ENCODE assay signal across 27 cellular contexts in genomic region chr16:31196324-31197088, GRCh38. TPM values are rescaled to one million over a fixed set of nuclear protein-coding genes. Genes with fewer than 3 reads are reported as not detected.
DNase-seq lines count a peak whose midpoint lies in the region; ATAC-seq, FAIRE-seq and TF ChIP-seq lines count a peak whose summit lies in the region.
"Had no signal": no experiment of that assay in that cellular context is flagged by ENCODE, and none has a peak within 500 bp of the region (broad histone marks: within the 10 kb centered on the region; RNA-seq: fewer than 3 reads in every experiment).

No MANE protein-coding gene starts in this region.

- H3K4me2 ChIP-seq in K562 (ENCODE audit: insufficient read depth, low read length): no peak overlapping the region

- H3K27me3 Mint-ChIP-seq in activated T-cell treated with anti-CD3 and anti-CD28 coated beads, Interleukin-2, amount 50 U/mL, for 24 hours: no peaks in the 10 kb centered on the region
- peaks cover 44% of the 10 kb centered on the region for H3K27me3 Mint-ChIP-seq in neural crest cell (ENCODE audit: low read depth)

- H3K27ac Mint-ChIP-seq in activated T-cell treated with anti-CD3 and anti-CD28 coated beads, Interleukin-2, amount 50 U/mL, for 24 hours: peak overlapping the region; percentile 75
- H3K27ac Mint-ChIP-seq in neural crest cell (ENCODE audit: unreplicated experiment): no peak overlapping the region
- H3K27ac Mint-ChIP-seq: HFFc6, nephron had no signal

- peak; percentile 7 for ATAC-seq in K562
- ATAC-seq: heart left ventricle; stimulated activated naive CD8-positive, alpha-beta T cell treated with anti-CD3 and anti-CD28 coated beads, Interleukin-15, Interleukin-2, amounts not matched to agents 100 U/mL and 50 U/mL, for 24 hours; upper lobe of right lung had no signal

- 75% methylated on average over 17 of the region's 17 CpGs for WGBS in K562 (ENCODE audit: insufficient coverage, low coverage, missing lambda C conversion rate)

- H3K79me2 ChIP-seq in K562 (ENCODE audit: control insufficient read depth, insufficient read depth, low read length): peaks cover under 1% of the 10 kb centered on the region; the same call in 1 of the 3 replicates

- in situ Hi-C loops in K562 (cut with MboI): no loop called here

- H3K9me3 ChIP-seq in K562 (replicated peaks; ENCODE audit: control insufficient read depth, insufficient read depth, low read depth, low read length): no peaks in the 10 kb centered on the region
- H3K9me3 ChIP-seq: heart left ventricle, upper lobe of right lung had no signal

- no peak for TF ChIP-seq EP300 in K562 (IDR thresholded peaks at IDR 0.05; ENCODE audit: low read length)

- intact Hi-C loops in K562 (cut with micrococcal nuclease): no loop called here

- H3K27me3 ChIP-seq in K562 (ENCODE audit: control insufficient read depth in 2 of 2, insufficient read depth in 2 of 2, low read length in 2 of 2): no peaks in the 10 kb centered on the region
- H3K27me3 ChIP-seq: heart left ventricle, upper lobe of right lung had no signal

- H3K36me3 ChIP-seq in K562 (ENCODE audit: control insufficient read depth, insufficient read depth, low read length): peaks cover 55% of the 10 kb centered on the region

- peak overlapping the region; percentile 10; the same call in 1 of the 3 replicates for H3K27ac ChIP-seq in K562 (ENCODE audit: extremely low read depth, low read depth, low read length)
- H3K27ac ChIP-seq: heart left ventricle, upper lobe of right lung had no signal

- CTCF ChIA-PET in K562 (lab: Yijun Ruan, JAX; ENCODE audit: low intra/inter-chr PET ratio): no interaction called here

- no peaks in the 10 kb centered on the region for H3K9me3 Mint-ChIP-seq in activated T-cell treated with anti-CD3 and anti-CD28 coated beads, Interleukin-2, amount 50 U/mL, for 24 hours
- no peaks in the 10 kb centered on the region for H3K9me3 Mint-ChIP-seq in neural crest cell
- H3K9me3 Mint-ChIP-seq: CD4-positive, CD25-positive, alpha-beta regulatory T cell; HFFc6; nephron had no signal

- H3K36me3 Mint-ChIP-seq in activated T-cell treated with anti-CD3 and anti-CD28 coated beads, Interleukin-2, amount 50 U/mL, for 24 hours (ENCODE audit: low read depth): peaks cover 88% of the 10 kb centered on the region
- peaks cover 47% of the 10 kb centered on the region for H3K36me3 Mint-ChIP-seq in neural crest cell (ENCODE audit: low read depth)

- no peaks in the 10 kb centered on the region for H3K9me1 ChIP-seq in K562 (ENCODE audit: control insufficient read depth, insufficient read depth, low read length)

- H3K4me3 ChIP-seq in K562: no peak overlapping the region
- H3K4me3 ChIP-seq: heart left ventricle, upper lobe of right lung had no signal

- no peak for TF ChIP-seq CTCF in K562 (IDR thresholded peaks at IDR 0.05 in 2 of 3, conservative IDR thresholded peaks at IDR 0.05 in 1 of 3; ENCODE audit: insufficient read depth in 2 of 3, low read depth in 1 of 3, low read length in 3 of 3)
- TF ChIP-seq CTCF in neural crest cell (conservative IDR thresholded peaks at IDR 0.05): no peak

- H3K4me3 Mint-ChIP-seq in activated T-cell treated with anti-CD3 and anti-CD28 coated beads, Interleukin-2, amount 50 U/mL, for 24 hours: peak overlapping the region; percentile 4
- H3K4me3 Mint-ChIP-seq in neural crest cell: peak overlapping the region; percentile 72
- H3K4me3 Mint-ChIP-seq: HFFc6, nephron had no signal

- no peak overlapping the region for H3K9ac ChIP-seq in K562 (ENCODE audit: insufficient read depth in 1 of 2, low read depth in 2 of 2, low read length in 2 of 2)

- no peak for FAIRE-seq in K562 (lab: Jason Lieb, UNC)

- TF ChIP-seq POLR2A in K562 (conservative IDR thresholded peaks at IDR 0.05): peak; percentile 70

- peaks cover 23% of the 10 kb centered on the region for H4K20me1 ChIP-seq in K562 (replicated peaks; ENCODE audit: control insufficient read depth, insufficient read depth, low read length)

- no TSS peak for BruUV-seq in K562 (replicated peaks; lab: Mats Ljungman, UMichigan)

- peaks cover 67% of the 10 kb centered on the region for H3K4me1 Mint-ChIP-seq in activated T-cell treated with anti-CD3 and anti-CD28 coated beads, Interleukin-2, amount 50 U/mL, for 24 hours (ENCODE audit: low read depth)
- H3K4me1 Mint-ChIP-seq in neural crest cell: peaks cover 35% of the 10 kb centered on the region

- DNase-seq in activated T-cell treated with anti-CD3 and anti-CD28 coated beads, Interleukin-2, amount 50 U/mL, for 24 hours: no peak
- DNase-seq in activated T-cell treated with anti-CD3 and anti-CD28 coated beads, Interleukin-2, amount 50 U/mL, for 1 hour: no peak
- peak; percentile 26 for DNase-seq in MV-4-11 (lab: John Stamatoyannopoulos, UW)
- no peak for DNase-seq in K562 (ENCODE audit: extremely low read depth in 1 of 4, low spot score in 3 of 4)
- no peak for DNase-seq in neural crest cell (ENCODE audit: low read depth, low spot score)
- DNase-seq in NOMO-1 treated with dmso at 0.1 percent for 144 hours (lab: John Stamatoyannopoulos, UW; ENCODE audit: unreplicated experiment): no peak
- no peak for DNase-seq in Ammon's horn (ENCODE audit: low spot score)
- no peak for DNase-seq in activated CD4-positive, CD25-positive, alpha-beta regulatory T cell treated with anti-CD3 and anti-CD28 coated beads, Interleukin-2, amount 50 U/mL, for 72 hours
- DNase-seq: 8988T; activated CD4-positive, alpha-beta T cell treated with anti-CD3 and anti-CD28 coated beads for 1 hour; amniotic stem cell; CD4-positive, CD25-positive, alpha-beta regulatory T cell; cerebellar nuclear complex; heart left ventricle; HFFc6; mammary epithelial cell; NCI-H2081; NCI-H524 treated with DMSO at 0.1 percent for 48 hours; SHP77 treated with DMSO at 0.1 percent for 48 hours; stimulated activated CD4-positive, alpha-beta T cell treated with anti-CD3 and anti-CD28 coated beads, Interleukin-15, amount 100 ng/mL, for 24 hours; stimulated activated naive CD8-positive, alpha-beta T cell treated with anti-CD3 and anti-CD28 coated beads, Interleukin-15, Interleukin-2, amounts not matched to agents 100 U/mL and 50 U/mL, for 24 hours; upper lobe of right lung had no signal

- POLR2A ChIA-PET in K562 (lab: Yijun Ruan, JAX): interaction anchor here (0.6 to 8.2 kb wide), 7 partner anchors 11 to 257 kb away, joined by 3 to 63 read pairs (median 14); partner anchors contain the start of genes FUS, PYDC1 and TRIM72

- no peak for TF ChIP-seq RAD21 in K562 (CRISPR knock-in tag; conservative IDR thresholded peaks at IDR 0.05 in 1 of 2, IDR thresholded peaks at IDR 0.05 in 1 of 2)

- H2AFZ ChIP-seq in K562 (ENCODE audit: low read depth, low read length): no peak overlapping the region

- H3K4me1 ChIP-seq in K562 (replicated peaks in 1 of 2; ENCODE audit: control insufficient read depth in 2 of 2, insufficient read depth in 2 of 2, low read length in 2 of 2): peaks cover 10 to 18% of the 10 kb centered on the region in 2 experiments; a peak in 4 of 5 replicates

RNA-seq across cellular contexts. Expression of gene PYCARD, which starts 6.1 kb away (rescaled TPM):
- total RNA-seq in K562 (2011; cell fraction: chromatin; rRNA removed; ENCODE audit: low replicate concordance): 0.56 and 0.97 TPM in 2 replicates
- 2.9 and 3.0 TPM in 2 replicates for total RNA-seq in K562 (2011; cell fraction: nucleolus; rRNA removed)
- total RNA-seq in K562 (2011; cell fraction: nucleoplasm; rRNA removed): 1.1 and 1.4 TPM in 2 replicates
- total RNA-seq in K562 (2014; rRNA removed) (27.7 and 30.4 TPM in 2 replicates), K562 (2014; rRNA removed; fragmentation: Illumina TruSeq; extraction: Trizol) (3.6 and 4.5 TPM in 2 replicates), K562 (2015; rRNA removed; fragmentation: Illumina TruSeq; extraction: Trizol) (22.9 and 24.3 TPM in 2 replicates), K562 (2021) (15.4 and 16.5 TPM in 2 replicates), neural crest cell (1.7 and 3.3 TPM in 2 replicates)
- polyA plus RNA-seq in K562 (2011; rRNA removed) (4.1 and 33.8 TPM in 2 replicates), K562 (2014; fragmentation: Illumina TruSeq; extraction: Trizol) (6.0 and 6.8 TPM in 2 replicates), K562 (2014; fragmentation: Nextera tagmentation; extraction: Ambion mirVana) (1 to 10 TPM; 1.3 to 1.6 TPM), K562 (2014; rRNA removed) (25.6 and 28.4 TPM in 2 replicates)
- 21.4 and 58.6 TPM in 2 replicates for polyA plus RNA-seq in K562 (2011; cell fraction: cytosol; rRNA removed)
- 5.5 and 35.3 TPM in 2 replicates for polyA plus RNA-seq in K562 (2011; cell fraction: nucleus; rRNA removed)
- polyA plus RNA-seq in K562 (2012): 35.1 and 67.9 TPM in 2 replicates
- 1.2 and 5.5 TPM in 2 replicates for polyA minus RNA-seq in K562 (2011; rRNA and poly(A)+ RNA removed)
- polyA minus RNA-seq in K562 (2011; cell fraction: cytosol; rRNA and poly(A)+ RNA removed): 2.9 and 23.3 TPM in 2 replicates
- polyA minus RNA-seq in K562 (2011; cell fraction: nucleus; rRNA and poly(A)+ RNA removed): 1.3 and 10.3 TPM in 2 replicates

RNA-seq across cellular contexts. Expression of gene FUS, which starts 16.6 kb away (rescaled TPM):
- total RNA-seq in K562 (2011; cell fraction: chromatin; rRNA removed; ENCODE audit: low replicate concordance): 999 and 1,269 TPM in 2 replicates
- total RNA-seq in K562 (2011; cell fraction: nucleolus; rRNA removed): 423 and 458 TPM in 2 replicates
- 715 and 1,004 TPM in 2 replicates for total RNA-seq in K562 (2011; cell fraction: nucleoplasm; rRNA removed)
- total RNA-seq in K562 (2014; rRNA removed) (64.1 and 78.7 TPM in 2 replicates), K562 (2014; rRNA removed; fragmentation: Illumina TruSeq; extraction: Trizol) (74.7 and 94.2 TPM in 2 replicates), K562 (2015; rRNA removed; fragmentation: Illumina TruSeq; extraction: Trizol) (87.2 and 107 TPM in 2 replicates), K562 (2021) (492 and 570 TPM in 2 replicates), neural crest cell (970 and 984 TPM in 2 replicates)
- polyA plus RNA-seq in K562 (2011; rRNA removed) (205 and 240 TPM in 2 replicates), K562 (2014; fragmentation: Illumina TruSeq; extraction: Trizol) (370 and 458 TPM in 2 replicates), K562 (2014; fragmentation: Nextera tagmentation; extraction: Ambion mirVana) (10 to 100 TPM; 43.9 to 59.5 TPM), K562 (2014; rRNA removed) (501 and 575 TPM in 2 replicates)
- polyA plus RNA-seq in K562 (2011; cell fraction: cytosol; rRNA removed): 204 and 212 TPM in 2 replicates
- polyA plus RNA-seq in K562 (2011; cell fraction: nucleus; rRNA removed): 500 and 575 TPM in 2 replicates
- 447 and 1,379 TPM in 2 replicates for polyA plus RNA-seq in K562 (2012)
- polyA minus RNA-seq in K562 (2011; rRNA and poly(A)+ RNA removed): 120 and 138 TPM in 2 replicates
- 244 and 341 TPM in 2 replicates for polyA minus RNA-seq in K562 (2011; cell fraction: cytosol; rRNA and poly(A)+ RNA removed)
- polyA minus RNA-seq in K562 (2011; cell fraction: nucleus; rRNA and poly(A)+ RNA removed): 188 and 261 TPM in 2 replicates

RNA-seq across cellular contexts. Expression of gene TRIM72, which starts 17.4 kb away (rescaled TPM):
- total RNA-seq in K562 (2011; cell fraction: chromatin; rRNA removed; ENCODE audit: low replicate concordance): 0.14 and 0.23 TPM in 2 replicates
- total RNA-seq in K562 (2011; cell fraction: nucleolus; rRNA removed): 0.17 and 0.26 TPM in 2 replicates
- 0.15 and 0.31 TPM in 2 replicates for total RNA-seq in K562 (2011; cell fraction: nucleoplasm; rRNA removed)
- not detected in 2 replicates for total RNA-seq in K562 (2014; rRNA removed)
- total RNA-seq in K562 (2014; rRNA removed; fragmentation: Illumina TruSeq; extraction: Trizol): under 0.01 and 0.03 TPM in 2 replicates
- not detected in 2 replicates for total RNA-seq in K562 (2015; rRNA removed; fragmentation: Illumina TruSeq; extraction: Trizol)
- not detected in 2 replicates for total RNA-seq in K562 (2021)
- 0.01 TPM in 1 of 2 replicates, not detected in the other for polyA plus RNA-seq in K562 (2011; rRNA removed)
- 0.01 and 0.03 TPM in 2 replicates for polyA plus RNA-seq in K562 (2011; cell fraction: cytosol; rRNA removed)
- polyA plus RNA-seq in K562 (2011; cell fraction: nucleus; rRNA removed): 0.04 TPM in 2 replicates
- polyA plus RNA-seq in K562 (2012): 0.03 TPM in 1 of 2 replicates, not detected in the other
- polyA plus RNA-seq in K562 (2014; fragmentation: Illumina TruSeq; extraction: Trizol): not detected in 2 replicates
- not detected for polyA plus RNA-seq in K562 (2014; fragmentation: Nextera tagmentation; extraction: Ambion mirVana)
- polyA plus RNA-seq in K562 (2014; rRNA removed): not detected in 2 replicates
- not detected in 2 replicates for polyA minus RNA-seq in K562 (2011; rRNA and poly(A)+ RNA removed)
- not detected in 2 replicates for polyA minus RNA-seq in K562 (2011; cell fraction: cytosol; rRNA and poly(A)+ RNA removed)
- 0.11 TPM in 1 of 2 replicates, not detected in the other for polyA minus RNA-seq in K562 (2011; cell fraction: nucleus; rRNA and poly(A)+ RNA removed)
- 0.05 TPM in 1 of 2 replicates, not detected in the other for total RNA-seq in neural crest cell
- total RNA-seq: Daoy; mammary epithelial cell; MCF 10A; renal cortical epithelial cell; T-helper 2 cell treated with Interferon-gamma antibody and Interleukin-4, amounts not matched to agents 100 ng/mL and 5 ng/mL, for 36 hours had no signal
- polyA plus RNA-seq: CD4-positive, CD25-positive, alpha-beta regulatory T cell; mammary epithelial cell had no signal

RNA-seq across cellular contexts. Expression of gene PYDC1, which starts 20.4 kb away (rescaled TPM):
- total RNA-seq in K562 (2011; cell fraction: chromatin; rRNA removed; ENCODE audit: low replicate concordance): not detected in 2 replicates
- total RNA-seq in K562 (2011; cell fraction: nucleolus; rRNA removed): not detected in 2 replicates
- not detected in 2 replicates for total RNA-seq in K562 (2011; cell fraction: nucleoplasm; rRNA removed)
- not detected in 2 replicates for total RNA-seq in K562 (2014; rRNA removed)
- total RNA-seq in K562 (2014; rRNA removed; fragmentation: Illumina TruSeq; extraction: Trizol): not detected in 2 replicates
- not detected in 2 replicates for total RNA-seq in K562 (2015; rRNA removed; fragmentation: Illumina TruSeq; extraction: Trizol)
- not detected in 2 replicates for total RNA-seq in K562 (2021)
- polyA plus RNA-seq in K562 (2011; rRNA removed): not detected in 2 replicates
- not detected in 2 replicates for polyA plus RNA-seq in K562 (2011; cell fraction: cytosol; rRNA removed)
- polyA plus RNA-seq in K562 (2011; cell fraction: nucleus; rRNA removed): not detected in 2 replicates
- not detected in 2 replicates for polyA plus RNA-seq in K562 (2012)
- polyA plus RNA-seq in K562 (2014; fragmentation: Illumina TruSeq; extraction: Trizol): not detected in 2 replicates
- polyA plus RNA-seq in K562 (2014; fragmentation: Nextera tagmentation; extraction: Ambion mirVana): not detected
- not detected in 2 replicates for polyA plus RNA-seq in K562 (2014; rRNA removed)
- polyA minus RNA-seq in K562 (2011; rRNA and poly(A)+ RNA removed): not detected in 2 replicates
- not detected in 2 replicates for polyA minus RNA-seq in K562 (2011; cell fraction: cytosol; rRNA and poly(A)+ RNA removed)
- not detected in 2 replicates for polyA minus RNA-seq in K562 (2011; cell fraction: nucleus; rRNA and poly(A)+ RNA removed)
- not detected in 2 replicates for total RNA-seq in neural crest cell
- total RNA-seq: CD4-positive, CD25-positive, alpha-beta regulatory T cell; Daoy; heart left ventricle; HFFc6; mammary epithelial cell; MCF 10A; renal cortical epithelial cell; T-helper 2 cell treated with Interferon-gamma antibody and Interleukin-4, amounts not matched to agents 100 ng/mL and 5 ng/mL, for 36 hours; upper lobe of right lung had no signal
- polyA plus RNA-seq: CD4-positive, CD25-positive, alpha-beta regulatory T cell; heart left ventricle; mammary epithelial cell had no signal

RNA-seq across cellular contexts. Expression of gene PRSS36, which starts 46.6 kb away (rescaled TPM):
- 1.1 TPM in 1 of 2 replicates, not detected in the other for total RNA-seq in K562 (2011; cell fraction: chromatin; rRNA removed; ENCODE audit: low replicate concordance)
- total RNA-seq in K562 (2011; cell fraction: nucleolus; rRNA removed): 0.67 and 0.92 TPM in 2 replicates
- total RNA-seq in K562 (2011; cell fraction: nucleoplasm; rRNA removed): 0.44 TPM in 1 of 2 replicates, not detected in the other
- total RNA-seq in K562 (2014; rRNA removed) (0.82 and 1.2 TPM in 2 replicates), K562 (2014; rRNA removed; fragmentation: Illumina TruSeq; extraction: Trizol) (0.38 TPM in 1 of 2 replicates, not detected in the other), K562 (2015; rRNA removed; fragmentation: Illumina TruSeq; extraction: Trizol) (0.36 and 0.68 TPM in 2 replicates), K562 (2021) (0.56 and 1.1 TPM in 2 replicates), neural crest cell (0.68 and 1.1 TPM in 2 replicates)
- polyA plus RNA-seq in K562 (2011; rRNA removed) (0.54 and 0.85 TPM in 2 replicates), K562 (2014; fragmentation: Illumina TruSeq; extraction: Trizol) (0.57 and 0.68 TPM in 2 replicates), K562 (2014; fragmentation: Nextera tagmentation; extraction: Ambion mirVana) (under 1 TPM in 1 of 2 experiments, not detected in 1; 0.22 TPM), K562 (2014; rRNA removed) (0.09 and 0.45 TPM in 2 replicates)
- polyA plus RNA-seq in K562 (2011; cell fraction: cytosol; rRNA removed): 1.4 and 2.6 TPM in 2 replicates
- polyA plus RNA-seq in K562 (2011; cell fraction: nucleus; rRNA removed): 1.1 and 1.4 TPM in 2 replicates
- polyA plus RNA-seq in K562 (2012): 0.33 and 0.65 TPM in 2 replicates
- 0.46 and 0.72 TPM in 2 replicates for polyA minus RNA-seq in K562 (2011; rRNA and poly(A)+ RNA removed)
- polyA minus RNA-seq in K562 (2011; cell fraction: cytosol; rRNA and poly(A)+ RNA removed): 0.95 and 1.4 TPM in 2 replicates
- 0.67 and 0.78 TPM in 2 replicates for polyA minus RNA-seq in K562 (2011; cell fraction: nucleus; rRNA and poly(A)+ RNA removed)
